ENCODE assay signal across 1 cellular context in genomic region chr19:38912600-38913514, GRCh38.
TF ChIP-seq lines count a peak whose summit lies in the region.

No MANE protein-coding gene starts in this region.

TF ChIP-seq in GM23338, 12 proteins besides CTCF, POLR2A, EP300 and RAD21 (continued from another document):
- TF ChIP-seq ZNF462 (CRISPR knock-in tag; IDR thresholded peaks at IDR 0.05) (no peak), NANOG (IDR thresholded peaks at IDR 0.05; ENCODE audit: borderline replicate concordance) (no peak), EZH2 (IDR thresholded peaks at IDR 0.05; ENCODE audit: low read depth, unreplicated experiment) (no peak), CREB1 (CRISPR knock-in tag; IDR thresholded peaks at IDR 0.05; ENCODE audit: low read depth) (no peak), EZH2phosphoT487 (IDR thresholded peaks at IDR 0.05; ENCODE audit: unreplicated experiment) (no peak), JUNB (IDR thresholded peaks at IDR 0.05; ENCODE audit: unreplicated experiment) (no peak), STAT1 (IDR thresholded peaks at IDR 0.05; ENCODE audit: unreplicated experiment) (no peak), POLR2AphosphoS5 (IDR thresholded peaks at IDR 0.05; ENCODE audit: low read depth) (no peak)
